ENCODE assay signal across 15 cellular contexts in genomic region chr2:152409691-152410597, GRCh38.
DNase-seq lines count a peak whose midpoint lies in the region; ATAC-seq and TF ChIP-seq lines count a peak whose summit lies in the region.
"Had no signal": no experiment of that assay in that cellular context is flagged by ENCODE, and none has a peak within 500 bp of the region (broad histone marks: within the 10 kb centered on the region; RNA-seq: fewer than 3 reads in every experiment).

No MANE protein-coding gene starts in this region.

- H4K20me1 ChIP-seq in MM.1S (ENCODE audit: insufficient read depth, low read length): no peaks in the 10 kb centered on the region

- H3K36me3 Mint-ChIP-seq in HFFc6 (ENCODE audit: low read depth): no peaks in the 10 kb centered on the region
- no peaks in the 10 kb centered on the region for H3K36me3 Mint-ChIP-seq in CD8-positive, alpha-beta memory T cell
- H3K36me3 Mint-ChIP-seq: T-cell had no signal

- POLR2A ChIA-PET in CD8-positive, alpha-beta memory T cell (lab: Charles Lee): no interaction called here

- H3K79me2 ChIP-seq in MM.1S (ENCODE audit: low read length): peaks cover 7% of the 10 kb centered on the region; the same call in 1 of the 2 replicates

- H3K4me3 ChIP-seq in SK-N-MC (no peak overlapping the region), fibroblast of pulmonary artery (replicated peaks; ENCODE audit: low read depth, low read length) (no peak overlapping the region), gastrocnemius medialis (no peak overlapping the region), MM.1S (ENCODE audit: low read length) (no peak overlapping the region)
- H3K4me3 ChIP-seq in CD8-positive, alpha-beta memory T cell (ENCODE audit: low read length): no peak overlapping the region

- peak; percentile 33 for DNase-seq in HFFc6
- no peak for DNase-seq in SK-N-MC (ENCODE audit: low read depth, low spot score)
- peak; percentile 72 for DNase-seq in fibroblast of pulmonary artery (ENCODE audit: low read depth)
- peak in 1 of 2 donors; percentile 73 for DNase-seq in gastrocnemius medialis
- DNase-seq in effector CD8-positive, alpha-beta T cell (lab: John Stamatoyannopoulos, UW): no peak
- DNase-seq in CD8-positive, alpha-beta memory T cell: no peak
- no peak for DNase-seq in MM.1S
- DNase-seq: activated CD4-positive, alpha-beta T cell treated with anti-CD3 and anti-CD28 coated beads, Interleukin-2, amount 50 U/mL, for 1 hour; left cardiac atrium; NCI-H1105 treated with DMSO at 0.1 percent for 48 hours; T-cell had no signal

- no peaks in the 10 kb centered on the region for H3K9me3 ChIP-seq in SK-N-MC (ENCODE audit: low read depth, low read length)
- H3K9me3 ChIP-seq in gastrocnemius medialis: no peaks in the 10 kb centered on the region
- H3K9me3 ChIP-seq in CD8-positive, alpha-beta memory T cell (ENCODE audit: low read length): no peaks in the 10 kb centered on the region
- H3K9me3 ChIP-seq in MM.1S (replicated peaks; ENCODE audit: insufficient read depth, low read length): no peaks in the 10 kb centered on the region

- H3K4me1 ChIP-seq in gastrocnemius medialis: peaks cover 69 to 79% of the 10 kb centered on the region in 2 donors
- no peaks in the 10 kb centered on the region for H3K4me1 ChIP-seq in CD8-positive, alpha-beta memory T cell (ENCODE audit: insufficient read depth, low read length)
- peaks cover 18% of the 10 kb centered on the region for H3K4me1 ChIP-seq in MM.1S (ENCODE audit: low read length)

- no peaks in the 10 kb centered on the region for H3K9me3 Mint-ChIP-seq in HFFc6
- no peaks in the 10 kb centered on the region for H3K9me3 Mint-ChIP-seq in CD8-positive, alpha-beta memory T cell
- H3K9me3 Mint-ChIP-seq: activated T-helper 17 cell treated with anti-CD3 and anti-CD28 coated beads, Interleukin-2, amount 50 U/mL, for 72 hours; stimulated activated naive CD8-positive, alpha-beta T cell treated with anti-CD3 and anti-CD28 coated beads, Interleukin-15, Interleukin-2, amounts not matched to agents 100 ng/mL and 50 ng/mL, for 24 hours; T-cell had no signal

- no peak for TF ChIP-seq CTCF in HFFc6 (IDR thresholded peaks at IDR 0.05)
- TF ChIP-seq CTCF in fibroblast of pulmonary artery (IDR thresholded peaks at IDR 0.05; ENCODE audit: low read length, missing control alignments): no peak
- TF ChIP-seq CTCF in gastrocnemius medialis (IDR thresholded peaks at IDR 0.05 in 4 of 5, conservative IDR thresholded peaks at IDR 0.05 in 1 of 5): no peak
- no peak for TF ChIP-seq CTCF in MM.1S (IDR thresholded peaks at IDR 0.05; ENCODE audit: low read length)

- H3K9me2 ChIP-seq in MM.1S (replicated peaks; ENCODE audit: insufficient read depth, low read length): no peaks in the 10 kb centered on the region

- peak overlapping the region; percentile 36 for H3K27ac Mint-ChIP-seq in HFFc6
- H3K27ac Mint-ChIP-seq in CD8-positive, alpha-beta memory T cell: no peak overlapping the region
- H3K27ac Mint-ChIP-seq: activated T-helper 17 cell treated with anti-CD3 and anti-CD28 coated beads, Interleukin-2, amount 50 U/mL, for 72 hours; stimulated activated naive CD8-positive, alpha-beta T cell treated with anti-CD3 and anti-CD28 coated beads, Interleukin-15, Interleukin-2, amounts not matched to agents 100 ng/mL and 50 ng/mL, for 24 hours; T-cell had no signal

- H3K27me3 ChIP-seq in gastrocnemius medialis (no peaks in the 10 kb centered on the region), MM.1S (replicated peaks; ENCODE audit: insufficient read depth, low read length) (no peaks in the 10 kb centered on the region)
- no peaks in the 10 kb centered on the region for H3K27me3 ChIP-seq in CD8-positive, alpha-beta memory T cell (ENCODE audit: insufficient read depth, low read length, poor library complexity, severe bottlenecking)

- no peak for TF ChIP-seq POLR2A in gastrocnemius medialis (IDR thresholded peaks at IDR 0.05)

- H3K27ac ChIP-seq in SK-N-MC: 0 out of 2 replicates have a peak overlapping the region, but pooled peaks have one; percentile 67
- H3K27ac ChIP-seq in gastrocnemius medialis: peak overlapping the region; percentile 48 to 77 (median 60)
- H3K27ac ChIP-seq in CD8-positive, alpha-beta memory T cell (ENCODE audit: low read depth, low read length): no peak overlapping the region
- no peak overlapping the region for H3K27ac ChIP-seq in MM.1S (ENCODE audit: low read length)
- H3K27ac ChIP-seq: HL-60 had no signal

- H3K4me1 Mint-ChIP-seq in HFFc6 (ENCODE audit: low read depth): peaks cover 88% of the 10 kb centered on the region
- H3K4me1 Mint-ChIP-seq in CD8-positive, alpha-beta memory T cell: no peaks in the 10 kb centered on the region

- CTCF ChIA-PET in CD8-positive, alpha-beta memory T cell (lab: Charles Lee): no interaction called here

- H3K9ac ChIP-seq in SK-N-MC (ENCODE audit: insufficient read length) (no peak overlapping the region), MM.1S (ENCODE audit: low read length) (no peak overlapping the region)

- H2AFZ ChIP-seq in MM.1S (ENCODE audit: low read length): no peak overlapping the region

- ATAC-seq in gastrocnemius medialis (peak; percentile 73 to 81), GM18519 (IDR thresholded peaks at IDR 0.05; ENCODE audit: low FRiP score, unreplicated experiment) (no peak)
- ATAC-seq: activated T-helper 17 cell treated with anti-CD3 and anti-CD28 coated beads, Interleukin-2, amount 50 U/mL, for 72 hours; T-cell had no signal

- H3K36me3 ChIP-seq in SK-N-MC (ENCODE audit: insufficient read depth, low read length) (no peaks in the 10 kb centered on the region), gastrocnemius medialis (no peaks in the 10 kb centered on the region), MM.1S (replicated peaks; ENCODE audit: insufficient read depth, low read length) (no peaks in the 10 kb centered on the region)
- no peaks in the 10 kb centered on the region for H3K36me3 ChIP-seq in CD8-positive, alpha-beta memory T cell (ENCODE audit: insufficient read depth, low read length)

- peaks cover 8% of the 10 kb centered on the region; the same call in 1 of the 2 replicates for H3F3A ChIP-seq in MM.1S (ENCODE audit: insufficient read depth, low read length)

- intact Hi-C loops in gastrocnemius medialis (cut with DNase I; ENCODE audit: low total_unique reads): loop anchor here (5.0 kb wide), 1 partner anchor 212 kb away; no protein-coding TSS in a partner anchor

- H3K27me3 Mint-ChIP-seq in HFFc6 (ENCODE audit: insufficient read depth): no peaks in the 10 kb centered on the region
- H3K27me3 Mint-ChIP-seq in CD8-positive, alpha-beta memory T cell: peaks cover 0 to 28% of the 10 kb centered on the region in 2 donors

- in situ Hi-C loops in gastrocnemius medialis (cut with MboI; ENCODE audit: low sequenced_read_pairs in 4 of 4): loop anchor here in 1 of 4 donors (10.0 kb wide), 1 partner anchor 75 kb away; the partner anchor contains the start of gene FMNL2

- H3K4me3 Mint-ChIP-seq in HFFc6: no peak overlapping the region; the same call in 1 of the 2 replicates
- H3K4me3 Mint-ChIP-seq in CD8-positive, alpha-beta memory T cell: no peak overlapping the region
- H3K4me3 Mint-ChIP-seq: activated T-helper 17 cell treated with anti-CD3 and anti-CD28 coated beads, Interleukin-2, amount 50 U/mL, for 72 hours; stimulated activated naive CD8-positive, alpha-beta T cell treated with anti-CD3 and anti-CD28 coated beads, Interleukin-15, Interleukin-2, amounts not matched to agents 100 ng/mL and 50 ng/mL, for 24 hours; T-cell had no signal

- H3K4me2 ChIP-seq in MM.1S (ENCODE audit: low read depth, low read length): no peak overlapping the region

Comparison
In these comparisons a context has a peak if more than half of its experiments do, and no peak if none do; other contexts are left out.
1. DNase-seq: peak in HFFc6 (single experiment) and fibroblast of pulmonary artery (single experiment); none in SK-N-MC (single experiment), effector CD8-positive, alpha-beta T cell (single experiment), CD8-positive, alpha-beta memory T cell (0 of 5) and MM.1S (single experiment).
2. H3K27ac ChIP-seq: peak in SK-N-MC (single experiment) and gastrocnemius medialis (4 of 4); none in CD8-positive, alpha-beta memory T cell (single experiment) and MM.1S (single experiment).